In the genomic region with DNA sequence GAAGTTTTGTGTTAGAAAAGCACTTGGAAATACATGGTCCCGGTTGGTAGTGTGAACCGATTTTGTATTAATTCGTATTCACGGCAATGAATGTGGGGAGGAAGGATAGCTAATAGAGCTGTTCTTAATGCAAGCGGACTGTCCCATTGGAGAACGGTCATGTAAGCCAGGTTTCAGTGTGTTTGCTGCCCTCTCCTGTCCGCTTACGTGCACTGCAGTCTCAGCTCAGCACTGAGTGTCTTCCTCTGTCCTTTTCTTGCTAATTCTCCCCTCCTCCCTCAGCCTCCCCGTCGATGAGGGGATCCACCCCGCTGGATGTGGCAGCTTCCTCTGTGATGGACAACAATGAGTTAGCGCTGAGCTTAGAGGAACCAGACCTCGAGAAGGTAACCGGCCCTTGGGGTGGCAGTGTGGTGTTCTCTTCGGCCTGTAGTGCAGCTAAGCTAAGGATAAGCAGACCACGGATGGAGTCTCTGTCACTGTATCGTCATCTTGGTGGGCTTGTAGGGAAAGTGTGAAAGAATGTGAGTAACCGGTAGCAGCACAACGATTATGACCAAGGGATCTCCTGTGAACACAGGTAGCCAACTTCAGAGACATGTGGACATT, we compare ENCODE assay signal across 8 cellular contexts.
DNase-seq lines count a peak whose midpoint lies in the region; ATAC-seq and TF ChIP-seq lines count a peak whose summit lies in the region.

No MANE protein-coding gene starts in this region.

- no peaks in the 10 kb centered on the region for H3K4me1 ChIP-seq in right atrium auricular region

- ATAC-seq in GM19351 (IDR thresholded peaks at IDR 0.05; ENCODE audit: unreplicated experiment) (peak; percentile 79), GM18909 (IDR thresholded peaks at IDR 0.05; ENCODE audit: poor library complexity, unreplicated experiment) (no peak)

- peaks cover 4% of the 10 kb centered on the region for H3K4me1 Mint-ChIP-seq in CD14-positive monocyte

- intact Hi-C loops in CD14-positive monocyte (cut with micrococcal nuclease) = loop anchor here (5.0 to 10.0 kb wide), 2 partner anchors 606 to 613 kb away; no protein-coding TSS in a partner anchor

- H3K4me3 Mint-ChIP-seq in CD14-positive monocyte = no peak overlapping the region

- H3K36me3 Mint-ChIP-seq in CD14-positive monocyte = no peaks in the 10 kb centered on the region

- no peaks in the 10 kb centered on the region for H3K9me3 ChIP-seq in right atrium auricular region

- H3K4me3 ChIP-seq in right atrium auricular region (no peak overlapping the region), retinal pigment epithelial cell (ENCODE audit: low read length) (no peak overlapping the region)

- H3K9me3 Mint-ChIP-seq in CD14-positive monocyte = no peaks in the 10 kb centered on the region

- peaks cover 0 to 4% (median 0%) of the 10 kb centered on the region in 3 donors for H3K27me3 Mint-ChIP-seq in CD14-positive monocyte (ENCODE audit: low read depth in 3 of 3)

- no peak overlapping the region for H3K27ac ChIP-seq in right atrium auricular region

- peak; percentile 87 for TF ChIP-seq CTCF in CD14-positive monocyte (IDR thresholded peaks at IDR 0.05)
- TF ChIP-seq CTCF in right atrium auricular region (IDR thresholded peaks at IDR 0.05) = peak; percentile 87 to 88
- TF ChIP-seq CTCF in retinal pigment epithelial cell (conservative IDR thresholded peaks at IDR 0.05; ENCODE audit: low read depth, low read length) = peak; percentile 99

- peak overlapping the region in 2 of 7 donors; percentile 10 to 52 for H3K27ac Mint-ChIP-seq in CD14-positive monocyte

- no peaks in the 10 kb centered on the region for H3K36me3 ChIP-seq in right atrium auricular region

- DNase-seq in CD14-positive monocyte (ENCODE audit: low spot score) = peak; percentile 54
- DNase-seq in LoVo (ENCODE audit: low spot score) = peak; percentile 70
- DNase-seq in T follicular helper cell (ENCODE audit: low read depth) = peak; percentile 25
- peak; percentile 67 for DNase-seq in amniotic epithelial cell (ENCODE audit: low read depth)
- peak; percentile 78 for DNase-seq in right atrium auricular region (ENCODE audit: low spot score)
- peak; percentile 33 for DNase-seq in retinal pigment epithelial cell (ENCODE audit: low read depth)

- H3K27me3 ChIP-seq in right atrium auricular region = no peaks in the 10 kb centered on the region

Comparison
In these comparisons a context has a peak if more than half of its experiments do, and no peak if none do; other contexts are left out.
1. DNase-seq: peak in every context shown above with its lines; median percentile 78 in right atrium auricular region; 70 in LoVo; 67 in amniotic epithelial cell; 54 in CD14-positive monocyte; 33 in retinal pigment epithelial cell; 25 in T follicular helper cell.